ENCODE assay signal across 8 cellular contexts in genomic region chr6:32852018-32852843, GRCh38. TPM values are rescaled to one million over a fixed set of nuclear protein-coding genes. Genes with fewer than 3 reads are reported as not detected.
A peak's percentile ranks its signal among the peaks of the same experiment; 100 is the strongest.
DNase-seq lines count a peak whose midpoint lies in the region; FAIRE-seq and TF ChIP-seq lines count a peak whose summit lies in the region.

No MANE protein-coding gene starts in this region.

- H3K27ac Mint-ChIP-seq in nephron progenitor cell, result no peak overlapping the region

- peak overlapping the region; percentile 83 for H3K4me3 ChIP-seq in epithelial cell of esophagus (ENCODE audit: low read length)

- 0 out of 2 replicates have a peak, but pooled peaks have one; percentile 11 for TF ChIP-seq POLR2A in GM12891 (IDR thresholded peaks at IDR 0.05; ENCODE audit: low read depth, low read length)

- FAIRE-seq in GM12891 (lab: Jason Lieb, UNC), result peak; percentile 48

- peaks cover 19% of the 10 kb centered on the region for H3K4me1 Mint-ChIP-seq in nephron progenitor cell

- no peak for DNase-seq in GM12891 (ENCODE audit: insufficient read length, low spot score)
- DNase-seq in SW480 (ENCODE audit: low spot score), result peak; percentile 8
- no peak for DNase-seq in epithelial cell of esophagus (ENCODE audit: low read depth)
- DNase-seq in nephron progenitor cell, result no peak
- no peak for DNase-seq in DMS114 treated with DMSO at 0.1 percent for 48 hours (lab: John Stamatoyannopoulos, UW; ENCODE audit: unreplicated experiment)
- DNase-seq in GF-D8 (lab: John Stamatoyannopoulos, UW), result no peak
- DNase-seq in NCI-H1436 (lab: John Stamatoyannopoulos, UW), result no peak
- no peak for DNase-seq in NCI-H446 treated with DMSO at 0.1 percent for 48 hours (lab: John Stamatoyannopoulos, UW)

- H3K4me3 Mint-ChIP-seq in nephron progenitor cell, result peak overlapping the region; percentile 61

- no peaks in the 10 kb centered on the region for H3K36me3 Mint-ChIP-seq in nephron progenitor cell (ENCODE audit: low read depth)

- H3K27me3 Mint-ChIP-seq in nephron progenitor cell (ENCODE audit: low read depth, poor library complexity), result peaks cover 98% of the 10 kb centered on the region

- TF ChIP-seq CTCF in epithelial cell of esophagus (IDR thresholded peaks at IDR 0.05; ENCODE audit: insufficient read depth, low read depth, low read length, missing control alignments) (no peak), nephron progenitor cell (IDR thresholded peaks at IDR 0.05) (no peak)

- H3K9me3 Mint-ChIP-seq in nephron progenitor cell, result no peaks in the 10 kb centered on the region

TF ChIP-seq in GM12891, 5 proteins besides CTCF, POLR2A, EP300 and RAD21:
- TF ChIP-seq POLR2AphosphoS5 (IDR thresholded peaks at IDR 0.05; ENCODE audit: low read depth, low read length), result no peak
- no peak for TF ChIP-seq TAF1 (IDR thresholded peaks at IDR 0.05; ENCODE audit: low read depth, low read length)
- TF ChIP-seq PAX5 (IDR thresholded peaks at IDR 0.05; ENCODE audit: insufficient read depth, low read length, severe bottlenecking), result no peak
- TF ChIP-seq SPI1 (IDR thresholded peaks at IDR 0.05; ENCODE audit: low read depth, low read length), result no peak
- TF ChIP-seq POU2F2 (IDR thresholded peaks at IDR 0.05; ENCODE audit: low read depth, low read length), result no peak
TF ChIP-seq in GM12891: peak in this region for 0.

RNA-seq across cellular contexts. Expression of gene TAP1, which starts 1.3 kb away (rescaled TPM):
- 128 TPM for polyA plus RNA-seq in GM12891 (2012; ENCODE audit: low read depth, missing spikeins)

RNA-seq across cellular contexts. Expression of gene PSMB9, which starts 1.8 kb away (rescaled TPM):
- 292 TPM for polyA plus RNA-seq in GM12891 (2012; ENCODE audit: low read depth, missing spikeins)

RNA-seq across cellular contexts. Expression of gene PSMB8, which starts 8.4 kb away (rescaled TPM):
- polyA plus RNA-seq in GM12891 (2012; ENCODE audit: low read depth, missing spikeins), result 241 TPM

RNA-seq across cellular contexts. Expression of gene TAP2, which starts 13.7 kb away (rescaled TPM):
- 43.1 TPM for polyA plus RNA-seq in GM12891 (2012; ENCODE audit: low read depth, missing spikeins)

RNA-seq across cellular contexts. Expression of gene HLA-DOB, which starts 35.4 kb away (rescaled TPM):
- polyA plus RNA-seq in GM12891 (2012; ENCODE audit: low read depth, missing spikeins), result 74.3 TPM
